Comparison of ENCODE assay signal across 25 cellular contexts in genomic region chr3:59660376-59660775, GRCh38.
DNase-seq lines count a peak whose midpoint lies in the region; ATAC-seq, FAIRE-seq and TF ChIP-seq lines count a peak whose summit lies in the region.
"Had no signal": no experiment of that assay in that cellular context is flagged by ENCODE, and none has a peak within 500 bp of the region (broad histone marks: within the 10 kb centered on the region; RNA-seq: fewer than 3 reads in every experiment).

No MANE protein-coding gene starts in this region.

- no peak for TF ChIP-seq POLR2A in vagina (IDR thresholded peaks at IDR 0.05)
- no peak for TF ChIP-seq POLR2A in GM12892 (IDR thresholded peaks at IDR 0.05; ENCODE audit: low read depth, low read length)

- DNase-seq in HCEC 1CT (peak; percentile 23), NCI-H69 (lab: John Stamatoyannopoulos, UW) (peak; percentile 30), epithelial cell of prostate (ENCODE audit: low read depth, low spot score) (no peak), left lung (peak in 1 of 2 donors; percentile 38), UCSD-AML1 (lab: John Stamatoyannopoulos, UW; ENCODE audit: unreplicated experiment) (no peak), vagina (ENCODE audit: extremely low spot score in 2 of 2) (no peak), left ventricle myocardium superior (no peak), GM12892 (ENCODE audit: insufficient read length) (no peak)
- DNase-seq: activated CD8-positive, alpha-beta memory T cell treated with anti-CD3 and anti-CD28 coated beads, Interleukin-2, amount 50 U/mL, for 48 hours; activated effector memory CD4-positive, alpha-beta T cell treated with anti-CD3 and anti-CD28 coated beads, Interleukin-2, amount 50 U/mL, for 16 hours; adrenal gland; caudate nucleus; CD4-positive, alpha-beta memory T cell; glutamatergic neuron; KBM-7; NCI-H774; OCI-M1; stimulated activated CD4-positive, alpha-beta T cell treated with anti-CD3 and anti-CD28 coated beads, Interleukin-2, amount 100 ng/mL, for 24 hours; stimulated activated naive CD4-positive, alpha-beta T cell; tibial artery; WERI-Rb-1 had no signal

- H3K27ac ChIP-seq in epithelial cell of prostate (peak overlapping the region; percentile 17), left lung (peak overlapping the region; percentile 53 to 61), vagina (no peak overlapping the region)
- H3K27ac ChIP-seq: adrenal gland, neutrophil, SJSA1, skin epidermis, tibial artery, WERI-Rb-1 had no signal

- H3K27me3 ChIP-seq in left lung (no peaks in the 10 kb centered on the region), vagina (no peaks in the 10 kb centered on the region)
- H3K27me3 ChIP-seq: adrenal gland, neutrophil, SJSA1, tibial artery had no signal

- no peak for FAIRE-seq in GM12892 (lab: Jason Lieb, UNC)
- FAIRE-seq: GM12878 had no signal

- H3K36me3 ChIP-seq in left lung, result no peaks in the 10 kb centered on the region
- H3K36me3 ChIP-seq in vagina, result no peaks in the 10 kb centered on the region
- H3K36me3 ChIP-seq: adrenal gland, neutrophil, SJSA1, tibial artery, WERI-Rb-1 had no signal

- H3K9me3 ChIP-seq in left lung, result no peaks in the 10 kb centered on the region
- H3K9me3 ChIP-seq in vagina, result no peaks in the 10 kb centered on the region
- H3K9me3 ChIP-seq: adrenal gland, neutrophil, SJSA1, tibial artery had no signal

- no peak overlapping the region for H3K4me3 ChIP-seq in left lung
- H3K4me3 ChIP-seq in vagina, result no peak overlapping the region
- H3K4me3 ChIP-seq: adrenal gland, GM12878, SJSA1, skin epidermis, tibial artery had no signal

- intact Hi-C loops in left lung (cut with DNase I) (no loop called here), vagina (cut with DNase I) (no loop called here), left ventricle myocardium superior (cut with micrococcal nuclease) (no loop called here)

- H3K4me1 ChIP-seq in left lung (peaks cover 10 to 16% of the 10 kb centered on the region in 2 donors), vagina (no peaks in the 10 kb centered on the region)
- H3K4me1 ChIP-seq: adrenal gland, SJSA1 had no signal

- ATAC-seq in left lung, result peak; percentile 80
- no peak for ATAC-seq in left ventricle myocardium superior
- ATAC-seq: GM12878 had no signal

- no peak for TF ChIP-seq CTCF in left lung (IDR thresholded peaks at IDR 0.05)
- TF ChIP-seq CTCF in vagina (IDR thresholded peaks at IDR 0.05), result no peak

Comparison
In these comparisons a context has a peak if more than half of its experiments do, and no peak if none do; other contexts are left out.
1. DNase-seq: peak in HCEC 1CT (single experiment) and NCI-H69 (single experiment); none in epithelial cell of prostate (single experiment), UCSD-AML1 (single experiment), vagina (0 of 2), left ventricle myocardium superior (single experiment) and GM12892 (single experiment).